Comparison of ENCODE assay signal across 22 cellular contexts in genomic region chrX:9396930-9397329, GRCh38.
DNase-seq lines count a peak whose midpoint lies in the region; ATAC-seq, FAIRE-seq and TF ChIP-seq lines count a peak whose summit lies in the region.
"Had no signal": no experiment of that assay in that cellular context is flagged by ENCODE, and none has a peak within 500 bp of the region (broad histone marks: within the 10 kb centered on the region; RNA-seq: fewer than 3 reads in every experiment).

No MANE protein-coding gene starts in this region.

- DNase-seq in AG08395 (ENCODE audit: low spot score) = peak; percentile 21
- DNase-seq in M059J (ENCODE audit: low read depth) = peak; percentile 60
- peak; percentile 38 to 71 for DNase-seq in fibroblast of lung (ENCODE audit: low read depth in 2 of 2)
- peak; percentile 65 for DNase-seq in mesenchymal stem cell
- no peak for DNase-seq in left cardiac atrium
- no peak for DNase-seq in GM12891 (ENCODE audit: insufficient read length, low spot score)
- DNase-seq: activated CD4-positive, alpha-beta T cell treated with anti-CD3 and anti-CD28 coated beads for 36 hours; activated CD8-positive, alpha-beta memory T cell treated with anti-CD3 and anti-CD28 coated beads, Interleukin-2, amount 50 U/mL, for 48 hours; activated naive CD4-positive, alpha-beta T cell treated with anti-CD3 and anti-CD28 coated beads for 36 hours; effector CD8-positive, alpha-beta T cell; NCI-H146; NCI-H2227 treated with DMSO at 0.1 percent for 48 hours; spleen; stimulated activated naive B cell treated with anti-CD40 and anti-IgM and Interleukin-4, amounts not matched to agents 10 μg/mL and 1 μg/mL and 100 μg/mL, for 72 hours; T-helper 9 cell had no signal

- no peak for FAIRE-seq in GM12891 (lab: Jason Lieb, UNC)
- FAIRE-seq: GM12892 had no signal

- no peak overlapping the region for H2BK15ac ChIP-seq in mesenchymal stem cell (ENCODE audit: low read depth, poor library complexity, severe bottlenecking)

- H3K18ac ChIP-seq in mesenchymal stem cell (ENCODE audit: low read depth in 1 of 2, low read length in 2 of 2) = no peak overlapping the region

- H3K4me3 ChIP-seq in fibroblast of lung (replicated peaks in 1 of 4; ENCODE audit: control extremely low read depth in 1 of 4, insufficient read depth in 1 of 4, low read depth in 3 of 4, low read length in 4 of 4) (no peak overlapping the region), mesenchymal stem cell (ENCODE audit: insufficient read depth in 1 of 2, low read depth in 1 of 2, low read length in 2 of 2) (no peak overlapping the region)
- H3K4me3 ChIP-seq: breast epithelium, gastroesophageal sphincter, HAP-1, spleen had no signal

- intact Hi-C loops in left cardiac atrium (cut with DNase I) = no loop called here

- H2AFZ ChIP-seq in fibroblast of lung (ENCODE audit: low read length) (no peak overlapping the region), mesenchymal stem cell (ENCODE audit: low read depth, low read length) (no peak overlapping the region)

- WGBS in mesenchymal stem cell = 57% methylated on average over 2 of the region's 4 CpGs

- H3K27me3 ChIP-seq in fibroblast of lung (ENCODE audit: control insufficient read depth, insufficient read depth, low read length) = no peaks in the 10 kb centered on the region
- no peaks in the 10 kb centered on the region for H3K27me3 ChIP-seq in mesenchymal stem cell (ENCODE audit: control insufficient read depth in 1 of 2, insufficient read depth in 1 of 2, low read length in 2 of 2)
- H3K27me3 ChIP-seq: gastroesophageal sphincter, spleen had no signal

- H3K27ac ChIP-seq in fibroblast of lung (ENCODE audit: insufficient read depth, low read length) (no peak overlapping the region), mesenchymal stem cell (ENCODE audit: low read length, poor library complexity, severe bottlenecking) (no peak overlapping the region)
- H3K27ac ChIP-seq: breast epithelium, gastroesophageal sphincter, KMS-11, spleen had no signal

- H2BK12ac ChIP-seq in mesenchymal stem cell (ENCODE audit: low read length in 2 of 2) = no peak overlapping the region

- H3K14ac ChIP-seq in mesenchymal stem cell (ENCODE audit: low read length in 2 of 2) = no peak overlapping the region

- H4K91ac ChIP-seq in mesenchymal stem cell (ENCODE audit: low read length) = no peak overlapping the region

- ATAC-seq in left cardiac atrium = no peak
- ATAC-seq in HG03520 (IDR thresholded peaks at IDR 0.05; ENCODE audit: unreplicated experiment) = no peak
- ATAC-seq in HG02970 (IDR thresholded peaks at IDR 0.05; ENCODE audit: low FRiP score, unreplicated experiment) = no peak
- ATAC-seq: activated CD4-positive, alpha-beta T cell treated with anti-CD3 and anti-CD28 coated beads for 36 hours; gastroesophageal sphincter; stimulated activated naive B cell treated with anti-CD40 and anti-IgM and Interleukin-4, amounts not matched to agents 10 μg/mL and 1 μg/mL and 100 μg/mL, for 72 hours had no signal

- H4K20me1 ChIP-seq in fibroblast of lung (ENCODE audit: control insufficient read depth, extremely low read depth, insufficient read depth, low read length) = no peaks in the 10 kb centered on the region

- H3K9ac ChIP-seq in fibroblast of lung (ENCODE audit: insufficient read depth, low read length) = no peak overlapping the region
- no peak overlapping the region for H3K9ac ChIP-seq in mesenchymal stem cell (ENCODE audit: low read length)
- H3K9ac ChIP-seq: KMS-11 had no signal

- H3K36me3 ChIP-seq in fibroblast of lung (ENCODE audit: control insufficient read depth, insufficient read depth, low read length) = no peaks in the 10 kb centered on the region
- no peaks in the 10 kb centered on the region for H3K36me3 ChIP-seq in mesenchymal stem cell (ENCODE audit: control insufficient read depth in 1 of 2, insufficient read depth in 2 of 2, low read depth in 1 of 2, low read length in 2 of 2)
- H3K36me3 ChIP-seq: breast epithelium, gastroesophageal sphincter, HAP-1, spleen had no signal

- no peak overlapping the region for H3K23ac ChIP-seq in mesenchymal stem cell (ENCODE audit: low read length in 2 of 2)

- no peak overlapping the region for H2BK5ac ChIP-seq in mesenchymal stem cell (ENCODE audit: low read depth, low read length, poor library complexity, severe bottlenecking)

- H2AK5ac ChIP-seq in mesenchymal stem cell (ENCODE audit: low read length, severe bottlenecking) = no peak overlapping the region

- TF ChIP-seq POLR2A in GM12891 (IDR thresholded peaks at IDR 0.05; ENCODE audit: low read depth, low read length) = no peak

- no peak overlapping the region for H3K4ac ChIP-seq in mesenchymal stem cell (ENCODE audit: low read depth in 1 of 2, low read length in 2 of 2)

- H4K8ac ChIP-seq in mesenchymal stem cell (ENCODE audit: low read length) = no peak overlapping the region

- H2BK120ac ChIP-seq in mesenchymal stem cell (ENCODE audit: low read depth, low read length) = no peak overlapping the region

- TF ChIP-seq CTCF in fibroblast of lung (conservative IDR thresholded peaks at IDR 0.05 in 1 of 2, IDR thresholded peaks at IDR 0.05 in 1 of 2; ENCODE audit: low read depth in 1 of 2, low read length in 2 of 2) = no peak

- H3K9me3 ChIP-seq in fibroblast of lung (ENCODE audit: control insufficient read depth, insufficient read depth, low read depth, low read length) (no peaks in the 10 kb centered on the region), mesenchymal stem cell (ENCODE audit: control insufficient read depth, low read length) (peaks cover 4% of the 10 kb centered on the region)
- H3K9me3 ChIP-seq: breast epithelium, gastroesophageal sphincter, HAP-1, spleen had no signal

- no peaks in the 10 kb centered on the region for H3K79me1 ChIP-seq in mesenchymal stem cell (replicated peaks; ENCODE audit: low read length, poor library complexity, severe bottlenecking)

- H3K4me2 ChIP-seq in fibroblast of lung (ENCODE audit: extremely low read depth, insufficient read depth, low read length) (no peak overlapping the region), mesenchymal stem cell (ENCODE audit: low read length, poor library complexity, severe bottlenecking) (no peak overlapping the region)
- H3K4me2 ChIP-seq: KMS-11 had no signal

- no peaks in the 10 kb centered on the region for H3K79me2 ChIP-seq in fibroblast of lung (ENCODE audit: control insufficient read depth, insufficient read depth, low read length)

- H3K4me1 ChIP-seq in fibroblast of lung (ENCODE audit: control insufficient read depth, extremely low read depth, insufficient read depth, low read length) = no peaks in the 10 kb centered on the region
- no peaks in the 10 kb centered on the region for H3K4me1 ChIP-seq in mesenchymal stem cell (ENCODE audit: control insufficient read depth, insufficient read depth, low read depth, low read length)
- H3K4me1 ChIP-seq: breast epithelium, gastroesophageal sphincter, HAP-1, spleen had no signal

TF ChIP-seq in GM12891, 5 proteins besides CTCF, POLR2A, EP300 and RAD21:
- no peak for TF ChIP-seq POU2F2 (IDR thresholded peaks at IDR 0.05; ENCODE audit: low read depth, low read length)
- TF ChIP-seq POLR2AphosphoS5 (IDR thresholded peaks at IDR 0.05; ENCODE audit: low read depth, low read length) = no peak
- TF ChIP-seq TAF1 (IDR thresholded peaks at IDR 0.05; ENCODE audit: low read depth, low read length) = no peak
- TF ChIP-seq SPI1 (IDR thresholded peaks at IDR 0.05; ENCODE audit: low read depth, low read length) = no peak
- no peak for TF ChIP-seq PAX5 (IDR thresholded peaks at IDR 0.05; ENCODE audit: insufficient read depth, low read length, severe bottlenecking)

Comparison
In these comparisons a context has a peak if more than half of its experiments do, and no peak if none do; other contexts are left out.
1. DNase-seq: peak in AG08395 (single experiment), M059J (single experiment), fibroblast of lung (2 of 2) and mesenchymal stem cell (single experiment); none in left cardiac atrium (single experiment) and GM12891 (single experiment).